Comparison of ENCODE assay signal across 17 cellular contexts in the genomic region with DNA sequence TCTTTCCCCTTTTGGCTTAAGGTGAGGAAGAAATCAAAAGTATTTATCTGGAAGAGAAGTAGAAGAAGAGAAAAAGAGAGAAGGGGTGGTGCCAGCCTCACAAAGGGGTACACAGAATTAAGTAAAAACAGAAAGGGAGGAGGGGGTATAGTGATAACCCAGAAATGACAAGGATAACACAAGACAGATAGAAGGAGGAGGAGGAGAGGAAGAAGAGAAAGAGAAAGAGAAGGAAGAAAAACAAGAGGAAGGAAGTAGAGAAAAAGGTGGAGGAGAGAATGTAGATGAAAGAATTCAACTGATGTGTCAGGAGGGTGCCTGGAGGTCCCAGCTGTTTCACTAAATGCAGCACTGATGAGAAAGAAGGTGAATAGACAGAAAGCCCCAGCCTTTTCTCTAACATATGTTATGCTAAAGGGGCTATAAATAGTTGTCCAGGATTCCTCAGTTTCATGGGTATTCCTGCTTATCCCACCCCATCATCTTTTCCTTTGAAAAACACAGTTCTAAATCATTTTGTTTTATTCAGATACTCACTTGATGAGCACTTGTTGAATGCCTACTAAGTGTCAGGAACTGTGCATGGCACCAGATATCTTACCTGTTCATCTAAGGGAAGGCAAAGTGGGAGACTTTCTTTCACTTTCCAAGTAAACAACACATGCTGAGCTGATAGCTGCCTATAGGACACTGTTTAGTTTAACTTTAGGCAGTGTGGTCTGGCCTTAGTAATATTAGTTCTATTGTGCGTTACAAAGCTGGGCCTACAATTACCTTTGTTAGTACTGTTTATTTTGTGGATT. TPM values are rescaled to one million over a fixed set of nuclear protein-coding genes. Genes with fewer than 3 reads are reported as not detected.
DNase-seq lines count a peak whose midpoint lies in the region; ATAC-seq, FAIRE-seq and TF ChIP-seq lines count a peak whose summit lies in the region.
"Had no signal": no experiment of that assay in that cellular context is flagged by ENCODE, and none has a peak within 500 bp of the region (broad histone marks: within the 10 kb centered on the region; RNA-seq: fewer than 3 reads in every experiment).

No MANE protein-coding gene starts in this region.

- no peaks in the 10 kb centered on the region for H3K27me3 Mint-ChIP-seq in Calu3 (ENCODE audit: unreplicated experiment)

- peak overlapping the region; percentile 54; the same call in 1 of the 2 replicates for H2AFZ ChIP-seq in PC-9
- H2AFZ ChIP-seq in HepG2 (ENCODE audit: low read length), result no peak overlapping the region

- no peak for TF ChIP-seq EP300 in HepG2 (IDR thresholded peaks at IDR 0.05; ENCODE audit: low read depth in 2 of 2, low read length in 2 of 2)
- TF ChIP-seq EP300 in HepG2 (CRISPR knock-in tag; IDR thresholded peaks at IDR 0.05; ENCODE audit: borderline replicate concordance), result no peak

- ATAC-seq in HepG2, result no peak
- no peak for ATAC-seq in left colon

- CTCF ChIA-PET in Calu3 (lab: Charles Lee), result interaction anchor here (0.5 kb wide), 1 partner anchor 75 kb away, joined by 3 read pairs; no protein-coding TSS in a partner anchor
- CTCF ChIA-PET in HEK293 (lab: Yijun Ruan, JAX), result interaction anchor here (0.8 kb wide), 1 partner anchor 15 kb away, joined by 5 read pairs; no protein-coding TSS in a partner anchor
- CTCF ChIA-PET in PC-9 (lab: Charles Lee), result no interaction called here
- CTCF ChIA-PET in HepG2 (lab: Yijun Ruan, JAX; ENCODE audit: low intra/inter-chr PET ratio, low total read pairs), result no interaction called here

- H3K9me3 Mint-ChIP-seq in Calu3 (ENCODE audit: low read depth, unreplicated experiment), result no peaks in the 10 kb centered on the region

- TF ChIP-seq CTCF in Calu3 (IDR thresholded peaks at IDR 0.05; ENCODE audit: unreplicated experiment) (no peak), HEK293 (tag by site-specific recombination; IDR thresholded peaks at IDR 0.05) (no peak), PC-9 (conservative IDR thresholded peaks at IDR 0.05) (no peak), HepG2 (CRISPR knock-in tag; IDR thresholded peaks at IDR 0.05) (no peak)

- H3K4me2 ChIP-seq in PC-9 (no peak overlapping the region), HepG2 (ENCODE audit: low read depth, low read length) (no peak overlapping the region)

- peaks cover 41% of the 10 kb centered on the region for H3K4me1 Mint-ChIP-seq in Calu3 (ENCODE audit: low read depth, unreplicated experiment)

- no peak overlapping the region for H3K9ac ChIP-seq in HepG2 (ENCODE audit: insufficient read depth, low read depth, low read length)

- DNase-seq in Calu3, result no peak
- no peak for DNase-seq in PC-9
- DNase-seq in iPS-NIHi7 (ENCODE audit: extremely low spot score), result peak; percentile 15
- DNase-seq in HepG2 (ENCODE audit: low spot score), result no peak
- DNase-seq in cerebellum (ENCODE audit: low spot score), result no peak
- DNase-seq in activated naive CD4-positive, alpha-beta T cell treated with anti-CD3 and anti-CD28 coated beads, Interleukin-2, amount 50 U/mL, for 16 hours, result no peak
- no peak for DNase-seq in left colon
- DNase-seq: HCEC 1CT, KBM-7, NCI-H1436, NCI-H2081 treated with DMSO at 0.1 percent for 48 hours, NCI-H510A, Right ventricle myocardium superior had no signal

- no peak overlapping the region for H3K27ac ChIP-seq in HEK293 (ENCODE audit: extremely low read depth, low read depth, low read length)
- no peak overlapping the region for H3K27ac ChIP-seq in PC-9
- H3K27ac ChIP-seq in HepG2 (ENCODE audit: extremely low read length, insufficient read depth, low read length), result no peak overlapping the region
- H3K27ac ChIP-seq: HL-60 had no signal

- H3K36me3 ChIP-seq in HEK293 (ENCODE audit: control insufficient read depth in 2 of 2, insufficient read depth in 1 of 2, low read length in 2 of 2) (no peaks in the 10 kb centered on the region), PC-9 (ENCODE audit: low read depth) (no peaks in the 10 kb centered on the region), HepG2 (replicated peaks in 1 of 2; ENCODE audit: control insufficient read depth in 1 of 2, insufficient read depth in 2 of 2, low read length in 2 of 2) (no peaks in the 10 kb centered on the region)

- WGBS in HepG2 (ENCODE audit: low lambda C conversion rate), result 0% methylated on average over 1 of the region's 1 CpG

- no peak overlapping the region for H3K4me3 Mint-ChIP-seq in Calu3 (ENCODE audit: low read depth, unreplicated experiment)

- H4K20me1 ChIP-seq in PC-9 (ENCODE audit: insufficient read depth), result no peaks in the 10 kb centered on the region
- H4K20me1 ChIP-seq in HepG2 (ENCODE audit: insufficient read depth, low read length), result no peaks in the 10 kb centered on the region

- peaks cover 22% of the 10 kb centered on the region for H3K4me1 ChIP-seq in HEK293 (ENCODE audit: control insufficient read depth, insufficient read depth, low read length)
- peaks cover 23% of the 10 kb centered on the region for H3K4me1 ChIP-seq in PC-9 (replicated peaks; ENCODE audit: insufficient read depth)
- no peaks in the 10 kb centered on the region for H3K4me1 ChIP-seq in HepG2 (ENCODE audit: insufficient read depth, low read length)

- H3F3A ChIP-seq in PC-9 (ENCODE audit: insufficient read depth, low read depth), result no peaks in the 10 kb centered on the region; the same call in 1 of the 2 replicates

- H3K36me3 Mint-ChIP-seq in Calu3 (ENCODE audit: insufficient read depth, unreplicated experiment), result no peaks in the 10 kb centered on the region

- intact Hi-C loops in Calu3 (cut with micrococcal nuclease; ENCODE audit: unreplicated experiment), result loop anchor here (5.0 kb wide), 1 partner anchor 64 kb away; no protein-coding TSS in a partner anchor
- intact Hi-C loops in PC-9 (cut with micrococcal nuclease; ENCODE audit: unreplicated experiment), result loop anchor here (5.0 kb wide), 1 partner anchor 109 kb away; no protein-coding TSS in a partner anchor
- intact Hi-C loops in HepG2 (cut with micrococcal nuclease; ENCODE audit: unreplicated experiment), result no loop called here
- intact Hi-C loops in left colon (cut with DNase I, micrococcal nuclease), result no loop called here

- no TSS peak for BruUV-seq in Calu3 (replicated peaks; lab: Mats Ljungman, UMichigan)
- no TSS peak for BruUV-seq in PC-9 (replicated peaks; lab: Mats Ljungman, UMichigan)
- BruUV-seq in HepG2 (replicated peaks; lab: Mats Ljungman, UMichigan), result no TSS peak

- POLR2A ChIA-PET in HEK293 (lab: Yijun Ruan, JAX), result no interaction called here
- POLR2A ChIA-PET in PC-9 (lab: Charles Lee; ENCODE audit: unreplicated experiment), result no interaction called here
- POLR2A ChIA-PET in HepG2 (lab: Yijun Ruan, JAX), result no interaction called here

- FAIRE-seq in HepG2 (lab: Jason Lieb, UNC), result no peak
- FAIRE-seq: A204.1, RCC 7860 had no signal

- no peak for TF ChIP-seq RAD21 in HepG2 (CRISPR knock-in tag; IDR thresholded peaks at IDR 0.05)

- in situ Hi-C loops in HepG2 (cut with HindIII; ENCODE audit: extremely low pct_ligation_motif_present, low pct_unique_long_range_greater_than_20kb), result no loop called here

- H3K27me3 ChIP-seq in PC-9 (ENCODE audit: insufficient read depth, low read depth) (no peaks in the 10 kb centered on the region), HepG2 (ENCODE audit: control insufficient read depth in 1 of 2, insufficient read depth in 2 of 2, low read length in 2 of 2) (no peaks in the 10 kb centered on the region)

- H3K79me2 ChIP-seq in PC-9 (ENCODE audit: low read depth) (no peaks in the 10 kb centered on the region), HepG2 (ENCODE audit: insufficient read depth, low read length) (no peaks in the 10 kb centered on the region)

- H3K9me3 ChIP-seq in HEK293 (ENCODE audit: control insufficient read depth, insufficient read depth, low read depth, low read length), result no peaks in the 10 kb centered on the region
- no peaks in the 10 kb centered on the region for H3K9me3 ChIP-seq in PC-9 (ENCODE audit: insufficient read depth, low read depth)
- H3K9me3 ChIP-seq in HepG2 (ENCODE audit: low read length), result no peaks in the 10 kb centered on the region

- H3K9me2 ChIP-seq in PC-9 (ENCODE audit: insufficient read depth), result no peaks in the 10 kb centered on the region; the same call in 1 of the 2 replicates

- H3K4me3 ChIP-seq in HEK293 (ENCODE audit: low read depth, low read length), result no peak overlapping the region
- H3K4me3 ChIP-seq in PC-9, result no peak overlapping the region
- H3K4me3 ChIP-seq in HepG2 (replicated peaks in 1 of 3; ENCODE audit: insufficient read depth in 1 of 3, low read depth in 2 of 3, low read length in 3 of 3), result no peak overlapping the region

- no peak for TF ChIP-seq POLR2A in HepG2 (IDR thresholded peaks at IDR 0.05; ENCODE audit: insufficient read depth in 1 of 2, low read depth in 2 of 2, low read length in 2 of 2)

- peak overlapping the region; percentile 12 for H3K27ac Mint-ChIP-seq in Calu3 (ENCODE audit: unreplicated experiment)

TF ChIP-seq in HEK293, 187 proteins besides CTCF, POLR2A, EP300 and RAD21 (continues in another document):
- peak; percentile 82 for TF ChIP-seq SCRT2 (tag by site-specific recombination; IDR thresholded peaks at IDR 0.05)

TF ChIP-seq in HepG2, 621 proteins besides CTCF, POLR2A, EP300 and RAD21 (continues in another document):
- no peak for TF ChIP-seq KLF12 (CRISPR knock-in tag; IDR thresholded peaks at IDR 0.05; ENCODE audit: borderline replicate concordance)

RNA-seq across cellular contexts. Expression of a gene that starts 8.0 kb away (rescaled TPM):
- total RNA-seq in Calu3 (2022) (21.8 and 24.4 TPM in 2 replicates), PC-9 (2021) (1.8 and 2.1 TPM in 2 replicates), HepG2 (2016; rRNA removed; fragmentation: Illumina TruSeq; extraction: Trizol) (not detected in 2 replicates), cerebellum (5.5 TPM), left colon (1 to 10 TPM; 1.4 to 2.2 TPM)
- not detected in 2 replicates for total RNA-seq in HepG2 (2016; cell fraction: cytosol; rRNA removed; fragmentation: Illumina TruSeq; extraction: Trizol; ENCODE audit: low read depth)
- not detected in 2 replicates for total RNA-seq in HepG2 (2016; cell fraction: insoluble cytoplasmic fraction; rRNA removed; fragmentation: Illumina TruSeq; extraction: Trizol)
- not detected in 2 replicates for total RNA-seq in HepG2 (2016; cell fraction: membrane; rRNA removed; fragmentation: Illumina TruSeq; extraction: Trizol)
- total RNA-seq in HepG2 (2016; cell fraction: nucleus; rRNA removed; fragmentation: Illumina TruSeq; extraction: Trizol), result not detected in 2 replicates
- not detected in 2 replicates for polyA plus RNA-seq in HepG2 (2011; rRNA removed)
- polyA plus RNA-seq in HepG2 (2011; cell fraction: cytosol; rRNA removed), result not detected in 2 replicates
- not detected in 2 replicates for polyA plus RNA-seq in HepG2 (2011; cell fraction: nucleus; rRNA removed)
- not detected in 2 replicates for polyA plus RNA-seq in HepG2 (2012)
- polyA plus RNA-seq in HepG2 (2016; cell fraction: cytosol; fragmentation: Illumina TruSeq; extraction: Trizol; ENCODE audit: low read depth), result not detected in 2 replicates
- polyA plus RNA-seq in HepG2 (2016; cell fraction: insoluble cytoplasmic fraction; fragmentation: Illumina TruSeq; extraction: Trizol; ENCODE audit: low read depth), result not detected in 2 replicates
- not detected in 2 replicates for polyA plus RNA-seq in HepG2 (2016; cell fraction: membrane; fragmentation: Illumina TruSeq; extraction: Trizol; ENCODE audit: low read depth)
- polyA plus RNA-seq in HepG2 (2016; cell fraction: nucleus; fragmentation: Illumina TruSeq; extraction: Trizol; ENCODE audit: insufficient read depth, low read depth), result not detected in 2 replicates
- not detected in 2 replicates for polyA minus RNA-seq in HepG2 (2011; rRNA and poly(A)+ RNA removed; ENCODE audit: low replicate concordance)
- not detected in 2 replicates for polyA minus RNA-seq in HepG2 (2011; cell fraction: cytosol; rRNA and poly(A)+ RNA removed)
- not detected in 2 replicates for polyA minus RNA-seq in HepG2 (2011; cell fraction: nucleus; rRNA and poly(A)+ RNA removed)

Comparison
In these comparisons a context has a peak if more than half of its experiments do, and no peak if none do; other contexts are left out.
1. CTCF ChIA-PET loops: an anchor here in Calu3 (0.5 kb wide) and HEK293 (0.8 kb wide); none called in PC-9 and HepG2.
2. intact Hi-C loops: an anchor here in Calu3 (5.0 kb wide) and PC-9 (5.0 kb wide); none called in HepG2 and left colon.